In the genomic region with DNA sequence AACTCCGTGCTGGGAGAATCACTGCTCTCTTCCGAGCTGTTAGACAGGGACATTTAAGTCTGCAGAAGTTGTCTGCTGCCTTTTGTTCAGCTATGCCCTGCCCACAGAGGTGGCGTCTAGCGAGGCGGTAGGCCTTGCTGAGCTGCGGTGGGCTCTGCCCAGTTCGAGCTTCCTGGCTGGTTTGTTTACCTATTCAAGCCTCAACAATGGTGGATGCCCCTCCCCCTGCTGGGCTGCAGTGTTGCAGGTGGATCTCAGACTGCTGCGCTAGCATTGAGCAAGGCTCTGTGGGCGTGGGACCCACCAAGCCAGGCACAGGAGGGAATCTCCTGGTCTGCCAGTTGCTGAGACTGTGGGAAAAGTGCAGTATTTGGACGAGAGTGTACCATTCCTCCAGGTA, we compare ENCODE assay signal across 25 cellular contexts. TPM values are rescaled to one million over a fixed set of nuclear protein-coding genes. Genes with fewer than 3 reads are reported as not detected.
"Had no signal": no experiment of that assay in that cellular context is flagged by ENCODE, and none has a peak within 500 bp of the region (broad histone marks: within the 10 kb centered on the region; RNA-seq: fewer than 3 reads in every experiment).

No MANE protein-coding gene starts in this region.

- ATAC-seq: activated T-cell treated with anti-CD3 and anti-CD28 coated beads, Interleukin-2, amount 50 U/mL, for 4 hours; left cardiac atrium; pancreas; psoas muscle; stimulated activated naive CD8-positive, alpha-beta T cell treated with anti-CD3 and anti-CD28 coated beads, Interleukin-15, Interleukin-2, amounts not matched to agents 100 U/mL and 50 U/mL, for 24 hours; upper lobe of right lung had no signal

- H3K4me1 Mint-ChIP-seq: memory B cell, nephron had no signal

- H3K27ac Mint-ChIP-seq: activated naive CD8-positive, alpha-beta T cell; activated T-helper 2 cell treated with anti-CD3 and anti-CD28 coated beads, Interferon-gamma antibody, Interleukin-2, Interleukin-4, amounts not matched to agents 10 μg/mL and 5 μg/mL and 100 μg/mL, durations not matched to agents 14 hours and 24 hours and 36 hours; memory B cell; nephron had no signal

- H3K4me3 Mint-ChIP-seq: activated naive CD8-positive, alpha-beta T cell; activated T-cell treated with anti-CD3 and anti-CD28 coated beads, Interleukin-2, amount 50 U/mL, for 4 hours; memory B cell; nephron had no signal

- H3K4me3 ChIP-seq: adrenal gland, ascending aorta, pancreas, psoas muscle, right atrium auricular region, thyroid gland, upper lobe of right lung had no signal

- DNase-seq: activated CD4-positive, alpha-beta T cell treated with anti-CD3 and anti-CD28 coated beads, Interleukin-2, amount 50 U/mL, for 48 hours; activated CD8-positive, alpha-beta memory T cell treated with anti-CD3 and anti-CD28 coated beads, Interleukin-2, amount 50 U/mL, for 48 hours; activated naive CD4-positive, alpha-beta T cell; activated T-cell treated with anti-CD3 and anti-CD28 coated beads, Interleukin-2, amount 50 U/mL, for 4 hours; adrenal gland; brain microvascular endothelial cell; caudate nucleus; dermis blood vessel endothelial cell; effector memory CD4-positive, alpha-beta T cell; foreskin melanocyte; hippocampal formation; left cardiac atrium; pancreas; psoas muscle; stimulated activated CD4-positive, alpha-beta T cell treated with anti-CD3 and anti-CD28 coated beads, Interleukin-12 subunit alpha, Interleukin-12 subunit beta, amount 100 ng/mL, for 4 hours; stimulated activated CD4-positive, alpha-beta T cell treated with anti-CD3 and anti-CD28 coated beads, Interleukin-4, amount 100 ng/mL, for 4 hours; stimulated activated naive CD8-positive, alpha-beta T cell treated with anti-CD3 and anti-CD28 coated beads, Interleukin-15, Interleukin-2, amounts not matched to agents 100 U/mL and 50 U/mL, for 24 hours; thyroid gland; upper lobe of right lung had no signal

- H3K27me3 ChIP-seq: adrenal gland, ascending aorta, brain microvascular endothelial cell, pancreas, right atrium auricular region, thyroid gland, upper lobe of right lung had no signal

- H3K4me1 ChIP-seq: adrenal gland, ascending aorta, pancreas, psoas muscle, right atrium auricular region, thyroid gland, upper lobe of right lung had no signal

- H3K36me3 ChIP-seq: adrenal gland, ascending aorta, brain microvascular endothelial cell, pancreas, right atrium auricular region, thyroid gland, upper lobe of right lung had no signal

- H3K9me3 ChIP-seq: adrenal gland, ascending aorta, pancreas, psoas muscle, thyroid gland, upper lobe of right lung had no signal

- H3K27ac ChIP-seq: adrenal gland, ascending aorta, brain microvascular endothelial cell, pancreas, psoas muscle, right atrium auricular region, thyroid gland, upper lobe of right lung had no signal

RNA-seq across cellular contexts. Expression of a gene that starts 43.7 kb away (rescaled TPM):
- total RNA-seq: ascending aorta had no signal
